In the genomic region with DNA sequence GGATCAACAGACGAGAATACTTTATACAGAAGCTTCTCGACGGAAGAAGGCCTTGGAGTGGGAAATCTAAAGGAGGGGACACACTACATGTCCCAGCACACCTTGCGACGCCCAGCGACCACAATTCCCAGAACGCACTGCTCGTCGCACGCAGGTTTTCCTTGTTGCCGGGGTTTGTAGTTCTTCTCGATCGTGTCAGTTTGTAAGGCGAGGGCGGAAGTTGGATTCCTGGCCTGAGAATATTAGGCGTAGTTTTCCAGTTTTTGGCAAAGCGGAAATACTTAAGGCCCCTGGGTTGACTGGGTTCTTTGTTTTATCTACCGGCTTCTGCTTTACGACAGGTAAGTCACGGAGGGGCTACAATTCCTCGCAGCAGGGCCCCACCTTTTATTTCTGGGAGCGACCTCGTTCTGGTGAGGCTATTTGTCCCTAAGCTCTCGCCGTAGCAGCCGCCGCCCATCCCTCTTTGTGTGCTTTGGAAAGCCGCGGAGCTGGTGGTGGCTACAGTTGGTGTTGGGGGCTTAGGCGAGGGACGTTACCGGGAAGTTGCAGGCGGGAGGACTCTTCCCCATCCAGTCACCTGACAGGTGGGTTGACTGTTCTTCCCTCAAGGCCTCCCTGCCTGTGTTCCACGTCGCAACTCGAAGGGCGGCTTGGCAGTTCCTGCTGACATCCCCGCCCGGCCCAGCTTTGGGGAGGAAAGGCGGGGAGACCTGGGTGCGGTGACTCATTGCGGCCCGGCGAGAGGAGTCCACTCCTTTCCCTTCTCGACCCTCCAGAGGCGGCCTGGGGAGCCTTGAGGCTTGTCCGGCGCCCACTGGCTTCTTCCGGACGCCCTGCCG, we compare ENCODE assay signal across 8 cellular contexts. TPM values are rescaled to one million over a fixed set of nuclear protein-coding genes. Genes with fewer than 3 reads are reported as not detected.
DNase-seq lines count a peak whose midpoint lies in the region; ATAC-seq, FAIRE-seq and TF ChIP-seq lines count a peak whose summit lies in the region.

TSS of gene DYNC1I2 (plus strand) at position 183 of the 842 bp plus-strand sequence. CDS start 2,687 bp downstream, outside the sequence.

- no peaks in the 10 kb centered on the region for H3K9me3 ChIP-seq in small intestine (ENCODE audit: control insufficient read depth, low read depth)

- H3K27ac ChIP-seq in small intestine (ENCODE audit: low read depth in 1 of 2, low read length in 1 of 2): peak within 1 kb of the TSS; percentile 58 to 87

- H3K4me1 ChIP-seq in small intestine (ENCODE audit: control insufficient read depth in 2 of 2, insufficient read depth in 1 of 2, low read depth in 1 of 2, low read length in 1 of 2): peaks cover 0 to 8% of the 10 kb centered on the region in 2 donors

- FAIRE-seq in bronchial epithelial cell (lab: Jason Lieb, UNC) (peak; percentile 97), small intestine (lab: Jason Lieb, UNC) (peak; percentile 33)

- H3K27me3 ChIP-seq in bronchial epithelial cell (ENCODE audit: control insufficient read depth, insufficient read depth, low read length) (no peaks in the 10 kb centered on the region), small intestine (ENCODE audit: control insufficient read depth in 2 of 2, insufficient read depth in 2 of 2, low read length in 2 of 2) (no peaks in the 10 kb centered on the region)

- 0 to 1% (median 0%) methylated on average over 48 to 51 of the region's 51 CpGs for WGBS in small intestine, 3 donors

- POLR2A ChIA-PET in AG04449 (lab: Yijun Ruan, JAX): interaction anchor here (0.5 to 1.1 kb wide), 4 partner anchors 10 to 425 kb away, joined by 3 to 4 read pairs (median 4); no protein-coding TSS in a partner anchor

- H3K4me3 ChIP-seq in AG04449 (ENCODE audit: low read depth, low read length) (peak within 1 kb of the TSS; percentile 86), WI38 (ENCODE audit: low read depth, low read length) (peak within 1 kb of the TSS; percentile 82), bronchial epithelial cell (ENCODE audit: low read depth, low read length) (peak within 1 kb of the TSS; percentile 77), small intestine (ENCODE audit: low read depth in 1 of 2, low read length in 2 of 2) (peak within 1 kb of the TSS; percentile 70 to 81)

- ATAC-seq in GM18868 (IDR thresholded peaks at IDR 0.05; ENCODE audit: unreplicated experiment): peak; percentile 86
- ATAC-seq in HG03135 (IDR thresholded peaks at IDR 0.05; ENCODE audit: unreplicated experiment): peak; percentile 87

- H3K36me3 ChIP-seq in bronchial epithelial cell (ENCODE audit: control insufficient read depth, insufficient read depth, low read length) (peaks cover 4% of the 10 kb centered on the region), small intestine (ENCODE audit: control insufficient read depth in 2 of 2, insufficient read depth in 2 of 2, low read length in 2 of 2) (peaks cover 0 to 2% of the 10 kb centered on the region in 2 donors)

- DNase-seq in AG04449 (ENCODE audit: low read depth, low spot score): peak; percentile 79
- DNase-seq in NCI-H2196 treated with DMSO at 0.1 percent for 48 hours (lab: John Stamatoyannopoulos, UW; ENCODE audit: unreplicated experiment): peak; percentile 90
- DNase-seq in bronchial epithelial cell (ENCODE audit: low read depth): peak; percentile 92
- DNase-seq in iPS-NIHi11 (ENCODE audit: low spot score): peak; percentile 90
- DNase-seq in small intestine: peak; percentile 98

- CTCF ChIA-PET in AG04449 (lab: Yijun Ruan, JAX): interaction anchor here (1.7 to 3.7 kb wide), 5 partner anchors 10 to 115 kb away, joined by 4 to 24 read pairs (median 10); no protein-coding TSS in a partner anchor

- TF ChIP-seq CTCF in AG04449 (IDR thresholded peaks at IDR 0.05; ENCODE audit: insufficient read depth, low read length, missing control alignments): no peak
- TF ChIP-seq CTCF in WI38 (IDR thresholded peaks at IDR 0.05; ENCODE audit: low read depth, low read length): no peak
- no peak for TF ChIP-seq CTCF in bronchial epithelial cell (IDR thresholded peaks at IDR 0.05; ENCODE audit: insufficient read depth, low read length, severe bottlenecking)

RNA-seq across cellular contexts. Expression of gene DYNC1I2, which starts in this region (rescaled TPM):
- total RNA-seq in bronchial epithelial cell: 95.1 and 103 TPM in 2 replicates
- 100 to 1,000 TPM in 2 of 3 donors, 10 to 100 TPM in 1; 76.4 to 137 (median 117) TPM for polyA plus RNA-seq in small intestine

Comparison
In these comparisons a context has a peak if more than half of its experiments do, and no peak if none do; other contexts are left out.
1. Peak in every context shown above with its lines: DNase-seq, ATAC-seq, H3K4me3 ChIP-seq and H3K27ac ChIP-seq.